24 cellular contexts compared by ENCODE assay signal in the genomic region with DNA sequence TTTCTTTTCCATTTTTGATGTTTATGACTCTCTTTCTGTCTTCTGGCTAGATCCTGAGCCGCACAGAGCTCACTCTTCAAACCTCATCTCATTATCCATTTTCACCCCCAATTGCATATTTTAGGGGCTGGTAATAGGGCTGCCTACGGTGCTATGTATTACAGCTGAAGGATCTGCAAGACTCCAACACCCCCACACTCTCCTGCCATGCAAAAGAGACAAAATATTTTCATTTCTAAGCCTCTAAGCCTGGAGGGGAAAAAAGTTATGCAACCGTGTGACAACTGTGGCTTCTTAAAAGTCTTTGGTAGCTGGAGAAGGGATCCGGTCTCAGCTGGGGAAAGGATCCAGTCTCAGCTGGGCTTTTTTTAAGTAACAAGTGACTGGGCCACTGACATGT.
DNase-seq lines count a peak whose midpoint lies in the region; ATAC-seq, FAIRE-seq and TF ChIP-seq lines count a peak whose summit lies in the region.
"Had no signal": no experiment of that assay in that cellular context is flagged by ENCODE, and none has a peak within 500 bp of the region (broad histone marks: within the 10 kb centered on the region; RNA-seq: fewer than 3 reads in every experiment).

No MANE protein-coding gene starts in this region.

- no TSS peak for BruUV-seq in MCF 10A (replicated peaks; lab: Mats Ljungman, UMichigan)
- no TSS peak for BruUV-seq in mammary epithelial cell (replicated peaks; lab: Mats Ljungman, UMichigan)

- TF ChIP-seq CTCF in MCF 10A (IDR thresholded peaks at IDR 0.05; ENCODE audit: unreplicated experiment) (no peak), mammary epithelial cell (conservative IDR thresholded peaks at IDR 0.05 in 1 of 2, IDR thresholded peaks at IDR 0.05 in 1 of 2; ENCODE audit: extremely low read depth in 1 of 2, insufficient read depth in 1 of 2, low read depth in 1 of 2, low read length in 2 of 2) (no peak), kidney (IDR thresholded peaks at IDR 0.05; ENCODE audit: borderline replicate concordance, extremely low read depth, insufficient read depth) (no peak)

- peak; percentile 17 for DNase-seq in MCF 10A (ENCODE audit: unreplicated experiment)
- no peak for DNase-seq in mammary epithelial cell
- DNase-seq in head of caudate nucleus: peak in 22 of 42 donors; percentile 4 to 82 (median 40)
- peak; percentile 65 for DNase-seq in putamen (ENCODE audit: low spot score)
- no peak for DNase-seq in kidney
- no peak for DNase-seq in COLO668 (lab: John Stamatoyannopoulos, UW; ENCODE audit: unreplicated experiment)
- DNase-seq: CD4-positive, CD25-positive, alpha-beta regulatory T cell; CD8-positive, alpha-beta T cell; DMS 273 treated with DMSO at 0.1 percent for 48 hours; DMS79; EL; GDM1; H9; HFFc6 had no signal

- H3K4me1 Mint-ChIP-seq in MCF 10A (ENCODE audit: insufficient read depth, unreplicated experiment): no peaks in the 10 kb centered on the region
- H3K4me1 Mint-ChIP-seq: B cell; CD4-positive, CD25-positive, alpha-beta regulatory T cell; GM23338 had no signal

- no peak overlapping the region for H3K27ac Mint-ChIP-seq in MCF 10A (ENCODE audit: low read depth, unreplicated experiment)
- H3K27ac Mint-ChIP-seq: B cell; CD4-positive, CD25-positive, alpha-beta regulatory T cell; CD8-positive, alpha-beta T cell; GM23338; H9; HFFc6 had no signal

- H3K4me1 ChIP-seq in mammary epithelial cell (ENCODE audit: insufficient read depth, low read length) (no peaks in the 10 kb centered on the region), kidney (ENCODE audit: control insufficient read depth in 1 of 2, insufficient read depth in 1 of 2, low read depth in 1 of 2, low read length in 2 of 2) (no peaks in the 10 kb centered on the region)

- no peak overlapping the region for H2AFZ ChIP-seq in mammary epithelial cell (ENCODE audit: low read depth, low read length)
- H2AFZ ChIP-seq: GM23338 had no signal

- CTCF ChIA-PET in MCF 10A (lab: Yijun Ruan, JAX) (interaction anchor here (0.6 to 1.7 kb wide), 3 partner anchors 18 to 166 kb away, joined by 3 to 11 read pairs (median 5); no protein-coding TSS in a partner anchor), mammary epithelial cell (lab: Charles Lee; ENCODE audit: low non-redundant PET) (no interaction called here)

- no peak overlapping the region for H3K27ac ChIP-seq in mammary epithelial cell (ENCODE audit: insufficient read depth, low read depth, low read length)
- H3K27ac ChIP-seq in kidney (ENCODE audit: low read depth in 2 of 2, low read length in 2 of 2): no peak overlapping the region
- H3K27ac ChIP-seq: 22Rv1, BLaER1, C4-2B had no signal

- in situ Hi-C loops in mammary epithelial cell (cut with MboI; ENCODE audit: low sequenced_read_pairs in 2 of 2): no loop called here

- ATAC-seq in HG03095 (IDR thresholded peaks at IDR 0.05; ENCODE audit: unreplicated experiment): no peak
- ATAC-seq: CD8-positive, alpha-beta T cell; GM12878; GM23338 had no signal

- H3K27me3 ChIP-seq in mammary epithelial cell (ENCODE audit: insufficient read depth, low read length): no peaks in the 10 kb centered on the region
- H3K27me3 ChIP-seq: BLaER1 had no signal

- H3K9me3 ChIP-seq in mammary epithelial cell (replicated peaks; ENCODE audit: insufficient read depth, low read length): peaks cover 3% of the 10 kb centered on the region
- H3K9me3 ChIP-seq in kidney (ENCODE audit: control insufficient read depth in 1 of 2, low read length in 2 of 2): no peaks in the 10 kb centered on the region

- H3K36me3 ChIP-seq in mammary epithelial cell (ENCODE audit: insufficient read depth, low read length): no peaks in the 10 kb centered on the region
- H3K36me3 ChIP-seq in kidney (ENCODE audit: control insufficient read depth in 1 of 2, insufficient read depth in 2 of 2, low read length in 2 of 2): no peaks in the 10 kb centered on the region
- H3K36me3 ChIP-seq: BLaER1 had no signal

- H3K9me3 Mint-ChIP-seq in MCF 10A (ENCODE audit: unreplicated experiment): peaks cover 9% of the 10 kb centered on the region

- H3K4me3 Mint-ChIP-seq in MCF 10A (ENCODE audit: unreplicated experiment): no peak overlapping the region
- H3K4me3 Mint-ChIP-seq: B cell; CD4-positive, CD25-positive, alpha-beta regulatory T cell; CD8-positive, alpha-beta T cell; GM23338; H9; HFFc6 had no signal

- FAIRE-seq in kidney (lab: Jason Lieb, UNC): no peak
- FAIRE-seq: A204.1, D721Med, GM12878, GM19239 had no signal

- H3K9ac ChIP-seq in mammary epithelial cell (ENCODE audit: insufficient read depth, low read length): no peak overlapping the region
- H3K9ac ChIP-seq in kidney (ENCODE audit: low read length in 2 of 2): no peak overlapping the region
- H3K9ac ChIP-seq: BLaER1 had no signal

- no peaks in the 10 kb centered on the region for H4K20me1 ChIP-seq in mammary epithelial cell (ENCODE audit: insufficient read depth, low read length)
- H4K20me1 ChIP-seq: BLaER1 had no signal

- dilution Hi-C loops in mammary epithelial cell (cut with HindIII; ENCODE audit: low sequenced_read_pairs): loop anchor here (5.0 kb wide), 1 partner anchor 102 kb away; no protein-coding TSS in a partner anchor

- no peak overlapping the region for H3K4me2 ChIP-seq in mammary epithelial cell (ENCODE audit: insufficient read depth, low read depth, low read length)
- H3K4me2 ChIP-seq: GM23338 had no signal

- POLR2A ChIA-PET in MCF 10A (lab: Yijun Ruan, JAX): no interaction called here

- peaks cover 12% of the 10 kb centered on the region for H3K27me3 Mint-ChIP-seq in MCF 10A (ENCODE audit: insufficient read depth, unreplicated experiment)

- no peaks in the 10 kb centered on the region for H3K79me2 ChIP-seq in mammary epithelial cell (ENCODE audit: insufficient read depth, low read length)

- intact Hi-C loops in MCF 10A (cut with micrococcal nuclease) (no loop called here), mammary epithelial cell (cut with micrococcal nuclease) (no loop called here), head of caudate nucleus (cut with DNase I) (no loop called here), kidney (cut with DNase I) (no loop called here)

- no peaks in the 10 kb centered on the region for H3K36me3 Mint-ChIP-seq in MCF 10A (ENCODE audit: insufficient read depth, unreplicated experiment)
- H3K36me3 Mint-ChIP-seq: CD4-positive, CD25-positive, alpha-beta regulatory T cell; CD8-positive, alpha-beta T cell had no signal

- H3K4me3 ChIP-seq in mammary epithelial cell (replicated peaks in 1 of 3; ENCODE audit: insufficient read depth in 1 of 3, low read depth in 2 of 3, low read length in 3 of 3): no peak overlapping the region
- H3K4me3 ChIP-seq in kidney (ENCODE audit: low read length in 2 of 2): no peak overlapping the region
- H3K4me3 ChIP-seq: BLaER1, GM12878, GM23338 had no signal

- 19% methylated on average over 4 of the region's 4 CpGs for WGBS in mammary epithelial cell (ENCODE audit: low coverage, missing lambda C conversion rate)

Comparison
In these comparisons a context has a peak if more than half of its experiments do, and no peak if none do; other contexts are left out.
1. DNase-seq: peak in MCF 10A (single experiment), head of caudate nucleus (22 of 42) and putamen (single experiment); none in mammary epithelial cell (single experiment), kidney (single experiment) and COLO668 (single experiment).